20 cellular contexts compared by ENCODE assay signal in the genomic region with DNA sequence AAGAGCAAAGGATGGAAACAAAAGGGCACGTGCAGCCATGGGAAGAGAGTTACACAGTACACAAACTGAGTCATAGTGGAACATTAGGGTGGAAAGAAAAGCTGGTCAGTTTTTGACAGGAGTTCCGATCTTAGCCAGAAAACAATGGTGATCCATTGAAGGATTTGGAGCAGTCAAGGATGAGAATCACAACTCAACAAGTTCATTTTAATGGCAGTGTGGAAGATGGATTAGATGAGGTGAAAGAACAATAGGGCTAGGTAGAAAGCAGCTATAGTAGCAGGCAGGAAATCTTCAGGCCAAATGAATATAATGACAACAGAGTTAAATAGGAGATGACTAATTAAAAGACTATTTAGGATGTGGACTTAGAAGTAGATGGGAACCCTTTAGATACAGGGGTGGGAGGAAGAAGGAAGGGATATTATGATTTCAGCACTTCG.
A peak's percentile ranks its signal among the peaks of the same experiment; 100 is the strongest.
DNase-seq lines count a peak whose midpoint lies in the region; TF ChIP-seq lines count a peak whose summit lies in the region.
"Had no signal": no experiment of that assay in that cellular context is flagged by ENCODE, and none has a peak within 500 bp of the region (broad histone marks: within the 10 kb centered on the region; RNA-seq: fewer than 3 reads in every experiment).

No MANE protein-coding gene starts in this region.

- TF ChIP-seq CTCF in HFFc6 (IDR thresholded peaks at IDR 0.05): no peak
- no peak for TF ChIP-seq CTCF in fibroblast of mammary gland (conservative IDR thresholded peaks at IDR 0.05; ENCODE audit: control insufficient read depth, insufficient read depth, low read depth, low read length)

- H3K4me1 Mint-ChIP-seq in HFFc6 (ENCODE audit: low read depth): peaks cover 38% of the 10 kb centered on the region
- no peaks in the 10 kb centered on the region for H3K4me1 Mint-ChIP-seq in T-helper 2 cell treated with Interferon-gamma antibody and Interleukin-4, amounts not matched to agents 5 μg/mL and 100 μg/mL, for 36 hours (ENCODE audit: low read depth)
- H3K4me1 Mint-ChIP-seq: B cell, IgD-negative memory B cell had no signal

- no peak overlapping the region for H3K4me3 ChIP-seq in fibroblast of mammary gland (ENCODE audit: control insufficient read depth, low read depth, low read length)
- H3K4me3 ChIP-seq: adrenal gland, tibial artery had no signal

- H3K36me3 Mint-ChIP-seq in HFFc6 (ENCODE audit: low read depth): peaks cover 5% of the 10 kb centered on the region
- H3K36me3 Mint-ChIP-seq in T-helper 2 cell treated with Interferon-gamma antibody and Interleukin-4, amounts not matched to agents 5 μg/mL and 100 μg/mL, for 36 hours (ENCODE audit: low read depth): no peaks in the 10 kb centered on the region
- H3K36me3 Mint-ChIP-seq: IgD-negative memory B cell; natural killer cell treated with Interleukin-12 subunit alpha and Interleukin-12 subunit beta and Interleukin-15 and Interleukin-18, amount 100 ng/mL, for 72 hours had no signal

- peaks cover 1% of the 10 kb centered on the region; the same call in 1 of the 2 replicates for H3K27me3 Mint-ChIP-seq in HFFc6 (ENCODE audit: insufficient read depth)
- no peaks in the 10 kb centered on the region for H3K27me3 Mint-ChIP-seq in T-helper 2 cell treated with Interferon-gamma antibody and Interleukin-4, amounts not matched to agents 5 μg/mL and 100 μg/mL, for 36 hours (ENCODE audit: low read depth)

- H3K9me3 Mint-ChIP-seq in HFFc6: 0 out of 2 replicates have a peak, but pooled peaks cover 6% of the 10 kb centered on the region
- no peaks in the 10 kb centered on the region for H3K9me3 Mint-ChIP-seq in T-helper 2 cell treated with Interferon-gamma antibody and Interleukin-4, amounts not matched to agents 5 μg/mL and 100 μg/mL, for 36 hours
- H3K9me3 Mint-ChIP-seq: IgD-negative memory B cell had no signal

- H3K27ac Mint-ChIP-seq in HFFc6: no peak overlapping the region
- H3K27ac Mint-ChIP-seq in T-helper 2 cell treated with Interferon-gamma antibody and Interleukin-4, amounts not matched to agents 5 μg/mL and 100 μg/mL, for 36 hours: no peak overlapping the region
- H3K27ac Mint-ChIP-seq: B cell; IgD-negative memory B cell; mesothelial cell of epicardium; natural killer cell treated with Interleukin-12 subunit alpha and Interleukin-12 subunit beta and Interleukin-15 and Interleukin-18, amount 100 ng/mL, for 72 hours had no signal

- H3K4me3 Mint-ChIP-seq in HFFc6: peak overlapping the region; percentile 15; the same call in 1 of the 2 replicates
- no peak overlapping the region for H3K4me3 Mint-ChIP-seq in T-helper 2 cell treated with Interferon-gamma antibody and Interleukin-4, amounts not matched to agents 5 μg/mL and 100 μg/mL, for 36 hours
- H3K4me3 Mint-ChIP-seq: B cell; IgD-negative memory B cell; mesothelial cell of epicardium; natural killer cell treated with Interleukin-12 subunit alpha and Interleukin-12 subunit beta and Interleukin-15 and Interleukin-18, amount 100 ng/mL, for 72 hours had no signal

- DNase-seq in HFFc6: no peak
- peak; percentile 32 for DNase-seq in RPMI7951 (ENCODE audit: low read depth)
- peak; percentile 33 for DNase-seq in fibroblast of mammary gland (ENCODE audit: low read depth)
- peak; percentile 72 for DNase-seq in renal cortical epithelial cell (ENCODE audit: low read depth)
- DNase-seq in T-helper 2 cell treated with Interferon-gamma antibody and Interleukin-4, amounts not matched to agents 5 μg/mL and 100 μg/mL, for 36 hours (ENCODE audit: low spot score): no peak
- DNase-seq in NCI-H82 treated with DMSO at 0.1 percent for 48 hours (lab: John Stamatoyannopoulos, UW; ENCODE audit: unreplicated experiment): no peak
- DNase-seq in NCI-H1436 treated with DMSO at 0.1 percent for 48 hours (lab: John Stamatoyannopoulos, UW): no peak
- DNase-seq: activated CD4-positive, alpha-beta T cell treated with anti-CD3 and anti-CD28 coated beads, Interleukin-2, amount 50 U/mL, for 1 hour; activated CD8-positive, alpha-beta memory T cell treated with anti-CD3 and anti-CD28 coated beads, Interleukin-2, amount 50 U/mL, for 4 hours; activated effector memory CD4-positive, alpha-beta T cell treated with Interleukin-2 at 50 U/mL for 16 hours; adrenal gland; effector CD4-positive, alpha-beta T cell; NCI-H187; stimulated activated CD4-positive, alpha-beta T cell treated with anti-CD3 and anti-CD28 coated beads, Interleukin-2, amount 100 ng/mL, for 24 hours; stimulated activated naive CD8-positive, alpha-beta T cell treated with anti-CD3 and anti-CD28 coated beads, Interleukin-15, Interleukin-2, amounts not matched to agents 100 U/mL and 50 U/mL, for 24 hours; tibial artery had no signal

Comparison
In these comparisons a context has a peak if more than half of its experiments do, and no peak if none do; other contexts are left out.
1. DNase-seq: peak in RPMI7951 (single experiment), fibroblast of mammary gland (single experiment) and renal cortical epithelial cell (single experiment); none in HFFc6 (single experiment), T-helper 2 cell treated with Interferon-gamma antibody and Interleukin-4, amounts not matched to agents 5 μg/mL and 100 μg/mL, for 36 hours (single experiment), NCI-H82 treated with DMSO at 0.1 percent for 48 hours (single experiment) and NCI-H1436 treated with DMSO at 0.1 percent for 48 hours (single experiment).